Comparison of ENCODE assay signal across 23 cellular contexts in genomic region chr12:50894216-50894615, GRCh38. TPM values are rescaled to one million over a fixed set of nuclear protein-coding genes. Genes with fewer than 3 reads are reported as not detected.
"Had no signal": no experiment of that assay in that cellular context is flagged by ENCODE, and none has a peak within 500 bp of the region (broad histone marks: within the 10 kb centered on the region; RNA-seq: fewer than 3 reads in every experiment).

No MANE protein-coding gene starts in this region.

- H3K4me1 ChIP-seq: SJSA1 had no signal

- H3K4me3 ChIP-seq: K562, SJSA1, SK-N-MC had no signal

- ATAC-seq: K562 had no signal

- H3K36me3 ChIP-seq: SJSA1 had no signal

- H3K27me3 ChIP-seq: SJSA1 had no signal

- DNase-seq: MV-4-11; NCI-H1048; NCI-H1105; NCI-H1417; NCI-H1436 treated with DMSO at 0.1 percent for 48 hours; NCI-H1694; NCI-H187 treated with DMSO at 0.1 percent for 48 hours; NCI-H2029 treated with DMSO at 0.1 percent for 48 hours; NCI-H2227 treated with DMSO at 0.1 percent for 48 hours; NCI-H510A; NCI-H524 treated with DMSO at 0.1 percent for 48 hours; NCI-H69; NCI-H774; NK-92 treated with Interleukin-12 subunit alpha and Interleukin-12 subunit beta, amount 100 ng/mL, for 24 hours; Right ventricle myocardium superior; RPMI8226; SIG-M5 had no signal

- H3K9me3 ChIP-seq: SJSA1 had no signal

- H3K27ac ChIP-seq: HL-60, SJSA1, SK-N-MC had no signal

RNA-seq across cellular contexts. Expression of gene TMPRSS12, which starts 51.5 kb away (rescaled TPM):
- total RNA-seq: K562, M059J, Right ventricle myocardium superior, SJSA1 had no signal
- polyA plus RNA-seq: IgD-negative memory B cell had no signal

RNA-seq across cellular contexts. Expression of gene HIGD1C, which starts 58.1 kb away (rescaled TPM):
- total RNA-seq: K562, M059J, Right ventricle myocardium superior, SJSA1 had no signal
- polyA plus RNA-seq: K562 had no signal
